In the genomic region with DNA sequence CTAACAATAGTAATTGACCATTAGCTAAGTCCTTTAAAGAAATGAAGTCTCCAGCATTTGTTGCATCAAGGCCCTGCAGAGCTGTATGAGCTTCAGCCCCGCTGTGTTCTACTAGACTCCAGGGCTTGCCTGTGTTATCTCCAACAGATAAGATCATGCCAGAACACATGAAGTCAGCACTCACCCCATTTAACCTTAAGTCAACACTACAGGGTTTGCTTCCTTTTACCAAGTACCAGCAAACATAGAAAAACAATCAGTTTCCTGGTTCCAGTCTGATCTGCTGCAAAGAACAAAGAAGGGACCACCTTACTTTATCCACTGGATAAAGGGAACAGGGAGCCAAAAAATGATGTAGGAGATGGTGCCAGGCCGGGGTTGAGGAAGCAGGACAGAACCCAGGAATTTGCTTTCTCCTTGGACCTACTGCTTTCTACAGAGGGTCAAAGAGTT, we compare ENCODE assay signal across 10 cellular contexts. TPM values are rescaled to one million over a fixed set of nuclear protein-coding genes. Genes with fewer than 3 reads are reported as not detected.
DNase-seq lines count a peak whose midpoint lies in the region; ATAC-seq and TF ChIP-seq lines count a peak whose summit lies in the region.
"Had no signal": no experiment of that assay in that cellular context is flagged by ENCODE, and none has a peak within 500 bp of the region (broad histone marks: within the 10 kb centered on the region; RNA-seq: fewer than 3 reads in every experiment).

No MANE protein-coding gene starts in this region.

- H3K27ac ChIP-seq in 22Rv1 (peak overlapping the region; percentile 33), lung (ENCODE audit: low read depth in 1 of 2, low read length in 1 of 2) (peak overlapping the region; percentile 17 to 35)

- ATAC-seq in lung (ENCODE audit: insufficient read depth, low FRiP score) (peak; percentile 36), HG02938 (IDR thresholded peaks at IDR 0.05; ENCODE audit: unreplicated experiment) (no peak), GM18520 (IDR thresholded peaks at IDR 0.05; ENCODE audit: unreplicated experiment) (no peak), HG02759 (IDR thresholded peaks at IDR 0.05; ENCODE audit: unreplicated experiment) (no peak)

- no peaks in the 10 kb centered on the region for H3K9me3 ChIP-seq in lung (ENCODE audit: control insufficient read depth in 2 of 2, insufficient read depth in 1 of 2, low read length in 1 of 2)

- DNase-seq in NCI-H2029 (lab: John Stamatoyannopoulos, UW), result peak; percentile 92
- DNase-seq in dermis microvascular lymphatic vessel endothelial cell (ENCODE audit: low read depth in 2 of 2), result peak; percentile 58 to 90
- DNase-seq in lung (ENCODE audit: low spot score), result peak; percentile 31
- no peak for DNase-seq in MV-4-11 (lab: John Stamatoyannopoulos, UW)
- DNase-seq: NCI-H526 treated with DMSO at 0.1 percent for 48 hours had no signal

- no peak overlapping the region for H3K4me3 ChIP-seq in lung

- TF ChIP-seq CTCF in 22Rv1 (IDR thresholded peaks at IDR 0.05) (no peak), lung (IDR thresholded peaks at IDR 0.05; ENCODE audit: control extremely low read depth, extremely low read depth) (no peak)

- no peaks in the 10 kb centered on the region for H3K36me3 ChIP-seq in lung (ENCODE audit: control insufficient read depth in 2 of 2, insufficient read depth in 2 of 2, low read length in 2 of 2)

- WGBS in lung, 2 donors, result 39 to 73% methylated on average over 2 of the region's 2 CpGs

- peaks cover 11 to 21% of the 10 kb centered on the region in 2 donors for H3K4me1 ChIP-seq in lung (ENCODE audit: control insufficient read depth in 2 of 2, insufficient read depth in 2 of 2, low read length in 2 of 2)

- no peaks in the 10 kb centered on the region for H3K27me3 ChIP-seq in lung (ENCODE audit: control insufficient read depth, insufficient read depth)

RNA-seq across cellular contexts. Expression of gene ENAH, which starts 41.3 kb away (rescaled TPM):
- total RNA-seq in dermis microvascular lymphatic vessel endothelial cell (15.3 and 17.7 TPM in 2 replicates), lung (10 to 100 TPM; 75.4 to 89.4 TPM)
- polyA plus RNA-seq in lung, result 10 to 100 TPM; 15.5 to 21.5 TPM
- total RNA-seq: T-helper 1 cell treated with Interleukin-12 subunit alpha and Interleukin-12 subunit beta and Interleukin-4 antibody, amounts not matched to agents 30 ng/mL and 1 ng/mL, for 36 hours had no signal
